12 cellular contexts compared by ENCODE assay signal in the genomic region with DNA sequence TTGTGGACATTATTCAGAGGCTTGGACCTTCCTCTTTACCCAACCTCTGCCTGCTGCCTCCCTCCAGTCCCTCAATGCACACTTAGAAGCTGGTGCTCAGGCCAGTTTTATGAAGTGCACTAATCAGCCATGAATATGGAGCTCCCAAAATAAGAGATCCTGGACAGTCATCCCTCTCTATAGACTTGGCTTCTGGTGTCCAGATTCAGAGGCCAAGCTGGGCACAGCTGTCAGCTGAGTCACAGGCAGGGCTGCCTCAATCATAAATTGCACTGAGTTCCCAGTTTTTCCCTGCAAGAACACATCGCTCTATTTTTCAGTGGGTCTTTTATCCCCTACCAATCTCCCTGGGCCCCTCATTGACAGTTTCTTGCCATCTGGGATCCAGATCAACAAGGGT.
"Had no signal": no experiment of that assay in that cellular context is flagged by ENCODE, and none has a peak within 500 bp of the region (broad histone marks: within the 10 kb centered on the region; RNA-seq: fewer than 3 reads in every experiment).

No MANE protein-coding gene starts in this region.

- H3K9me3 ChIP-seq: gastroesophageal sphincter, lower lobe of right lung, upper lobe of right lung had no signal

- DNase-seq: activated effector memory CD4-positive, alpha-beta T cell treated with Interleukin-2 at 50 U/mL for 16 hours; activated T-cell treated with anti-CD3 and anti-CD28 coated beads, Interleukin-2, amount 50 U/mL, for 24 hours; dorsolateral prefrontal cortex; hippocampal formation; kidney glomerular epithelial cell; lower lobe of right lung; naive thymus-derived CD8-positive, alpha-beta T cell; stimulated activated CD4-positive, alpha-beta T cell treated with anti-CD3 and anti-CD28 coated beads, Interleukin-15, amount 100 ng/mL, for 24 hours; stimulated activated CD4-positive, alpha-beta T cell treated with anti-CD3 and anti-CD28 coated beads, Interleukin-4, amount 100 ng/mL, for 24 hours; upper lobe of right lung had no signal

- ATAC-seq: activated CD4-positive, CD25-positive, alpha-beta regulatory T cell treated with anti-CD3 and anti-CD28 coated beads, Interleukin-2, amount 50 U/mL, for 24 hours; gastroesophageal sphincter; naive thymus-derived CD8-positive, alpha-beta T cell; upper lobe of right lung had no signal

- H3K36me3 ChIP-seq: gastroesophageal sphincter, lower lobe of right lung, upper lobe of right lung had no signal

- H3K4me3 ChIP-seq: dorsolateral prefrontal cortex, gastroesophageal sphincter, lower lobe of right lung, upper lobe of right lung had no signal

- H3K27ac ChIP-seq: gastroesophageal sphincter, lower lobe of right lung, upper lobe of right lung had no signal

- H3K4me1 ChIP-seq: gastroesophageal sphincter, lower lobe of right lung had no signal
